In genomic region chr6:124960757-124961467, GRCh38 we compare ENCODE assay signal across 9 cellular contexts. TPM values are rescaled to one million over a fixed set of nuclear protein-coding genes. Genes with fewer than 3 reads are reported as not detected.
DNase-seq lines count a peak whose midpoint lies in the region; ATAC-seq and TF ChIP-seq lines count a peak whose summit lies in the region.
"Had no signal": no experiment of that assay in that cellular context is flagged by ENCODE, and none has a peak within 500 bp of the region (broad histone marks: within the 10 kb centered on the region; RNA-seq: fewer than 3 reads in every experiment).

No MANE protein-coding gene starts in this region.

- H3K79me2 ChIP-seq in mammary epithelial cell (ENCODE audit: insufficient read depth, low read length) = peaks cover 58% of the 10 kb centered on the region

- H2BK120ac ChIP-seq in mesenchymal stem cell (ENCODE audit: low read depth, low read length) = no peak overlapping the region

- no peaks in the 10 kb centered on the region for H3K9me3 Mint-ChIP-seq in type B pancreatic cell

- H4K91ac ChIP-seq in mesenchymal stem cell (ENCODE audit: low read length) = no peak overlapping the region

- H2AK5ac ChIP-seq in mesenchymal stem cell (ENCODE audit: low read length, severe bottlenecking) = no peak overlapping the region

- H4K8ac ChIP-seq in mesenchymal stem cell (ENCODE audit: low read length) = no peak overlapping the region

- H3K27ac ChIP-seq in cardiac muscle cell = no peak overlapping the region
- peak overlapping the region; percentile 87 for H3K27ac ChIP-seq in mammary epithelial cell (ENCODE audit: insufficient read depth, low read depth, low read length)
- no peak overlapping the region for H3K27ac ChIP-seq in mesenchymal stem cell (ENCODE audit: low read length, poor library complexity, severe bottlenecking)
- H3K27ac ChIP-seq in substantia nigra (ENCODE audit: low read depth, low read length, poor library complexity, severe bottlenecking) = no peak overlapping the region

- peak overlapping the region; percentile 96 for H3K4me3 Mint-ChIP-seq in type B pancreatic cell

- H3K36me3 ChIP-seq in cardiac muscle cell = no peaks in the 10 kb centered on the region
- peaks cover under 1% of the 10 kb centered on the region for H3K36me3 ChIP-seq in mammary epithelial cell (ENCODE audit: insufficient read depth, low read length)
- H3K36me3 ChIP-seq in mesenchymal stem cell (ENCODE audit: control insufficient read depth in 1 of 2, insufficient read depth in 2 of 2, low read depth in 1 of 2, low read length in 2 of 2) = peaks cover 0 to 2% of the 10 kb centered on the region in 2 experiments

- no peaks in the 10 kb centered on the region for H4K20me1 ChIP-seq in mammary epithelial cell (ENCODE audit: insufficient read depth, low read length)

- H3K4me3 ChIP-seq in cardiac muscle cell (peak overlapping the region; percentile 60), mammary epithelial cell (replicated peaks in 1 of 3; ENCODE audit: insufficient read depth in 1 of 3, low read depth in 2 of 3, low read length in 3 of 3) (peak overlapping the region; percentile 66 to 87 (median 87)), mesenchymal stem cell (ENCODE audit: insufficient read depth in 1 of 2, low read depth in 1 of 2, low read length in 2 of 2) (peak overlapping the region in 1 of 2 experiments; percentile 92)

- H3K27me3 ChIP-seq in cardiac muscle cell = no peaks in the 10 kb centered on the region
- H3K27me3 ChIP-seq in mammary epithelial cell (ENCODE audit: insufficient read depth, low read length) = no peaks in the 10 kb centered on the region
- H3K27me3 ChIP-seq in mesenchymal stem cell (ENCODE audit: control insufficient read depth in 1 of 2, insufficient read depth in 1 of 2, low read length in 2 of 2) = no peaks in the 10 kb centered on the region

- no peak overlapping the region for H2BK12ac ChIP-seq in mesenchymal stem cell (ENCODE audit: low read length in 2 of 2)

- H3K36me3 Mint-ChIP-seq in type B pancreatic cell = peaks cover 9% of the 10 kb centered on the region

- WGBS in mammary epithelial cell (ENCODE audit: low coverage, missing lambda C conversion rate) = 49% methylated on average over 4 of the region's 4 CpGs
- 83% methylated on average over 3 of the region's 4 CpGs for WGBS in mesenchymal stem cell

- H2AFZ ChIP-seq in mammary epithelial cell (ENCODE audit: low read depth, low read length) = no peak overlapping the region
- no peak overlapping the region for H2AFZ ChIP-seq in mesenchymal stem cell (ENCODE audit: low read depth, low read length)

- H3K9ac ChIP-seq in mammary epithelial cell (ENCODE audit: insufficient read depth, low read length) = peak overlapping the region; percentile 94
- H3K9ac ChIP-seq in mesenchymal stem cell (ENCODE audit: low read length) = peak overlapping the region; percentile 90

- no peak overlapping the region for H2BK5ac ChIP-seq in mesenchymal stem cell (ENCODE audit: low read depth, low read length, poor library complexity, severe bottlenecking)

- H3K4ac ChIP-seq in mesenchymal stem cell (ENCODE audit: low read depth in 1 of 2, low read length in 2 of 2) = no peak overlapping the region

- intact Hi-C loops in left ventricle myocardium superior (cut with micrococcal nuclease) (no loop called here), mammary epithelial cell (cut with micrococcal nuclease) (loop anchor here (2.0 to 5.0 kb wide), 2 partner anchors 32 to 341 kb away; partner anchors contain the start of gene HDDC2)

- no peak overlapping the region for H2BK15ac ChIP-seq in mesenchymal stem cell (ENCODE audit: low read depth, poor library complexity, severe bottlenecking)

- no peak overlapping the region for H3K23ac ChIP-seq in mesenchymal stem cell (ENCODE audit: low read length in 2 of 2)

- peak overlapping the region; percentile 95 for H3K27ac Mint-ChIP-seq in type B pancreatic cell

- H3K9me3 ChIP-seq in cardiac muscle cell (ENCODE audit: low read depth) (no peaks in the 10 kb centered on the region), mammary epithelial cell (replicated peaks; ENCODE audit: insufficient read depth, low read length) (no peaks in the 10 kb centered on the region), mesenchymal stem cell (ENCODE audit: control insufficient read depth, low read length) (no peaks in the 10 kb centered on the region)

- peaks cover 11% of the 10 kb centered on the region for H3K79me1 ChIP-seq in mesenchymal stem cell (replicated peaks; ENCODE audit: low read length, poor library complexity, severe bottlenecking)

- dilution Hi-C loops in mammary epithelial cell (cut with HindIII; ENCODE audit: low sequenced_read_pairs) = loop anchor here (5.0 to 25.0 kb wide), 2 partner anchors 86 to 151 kb away; no protein-coding TSS in a partner anchor

- H3K4me1 Mint-ChIP-seq in type B pancreatic cell (ENCODE audit: unreplicated experiment) = peaks cover 20% of the 10 kb centered on the region

- no peak for TF ChIP-seq CTCF in cardiac muscle cell (IDR thresholded peaks at IDR 0.05; ENCODE audit: low read depth, low read length)
- no peak for TF ChIP-seq CTCF in mammary epithelial cell (conservative IDR thresholded peaks at IDR 0.05 in 1 of 2, IDR thresholded peaks at IDR 0.05 in 1 of 2; ENCODE audit: extremely low read depth in 1 of 2, insufficient read depth in 1 of 2, low read depth in 1 of 2, low read length in 2 of 2)
- TF ChIP-seq CTCF in type B pancreatic cell (conservative IDR thresholded peaks at IDR 0.05) = no peak

- H3K18ac ChIP-seq in mesenchymal stem cell (ENCODE audit: low read depth in 1 of 2, low read length in 2 of 2) = no peak overlapping the region

- CTCF ChIA-PET in mammary epithelial cell (lab: Charles Lee; ENCODE audit: low non-redundant PET) = no interaction called here

- H3K14ac ChIP-seq in mesenchymal stem cell (ENCODE audit: low read length in 2 of 2) = no peak overlapping the region

- DNase-seq in cardiac muscle cell (ENCODE audit: low read depth in 1 of 2, low spot score in 1 of 2) (no peak), left ventricle myocardium superior (no peak), mammary epithelial cell (no peak), mesenchymal stem cell (no peak), type B pancreatic cell (ENCODE audit: extremely low spot score, unreplicated experiment) (no peak), substantia nigra (lab: John Stamatoyannopoulos, UW) (no peak), MV-4-11 (lab: John Stamatoyannopoulos, UW) (no peak)
- DNase-seq in stimulated activated CD4-positive, alpha-beta T cell treated with anti-CD3 and anti-CD28 coated beads, Interleukin-15, amount 100 ng/mL, for 24 hours = no peak
- DNase-seq: DND-41 had no signal

- ATAC-seq in left ventricle myocardium superior = no peak

- in situ Hi-C loops in mammary epithelial cell (cut with MboI; ENCODE audit: low sequenced_read_pairs in 2 of 2) = loop anchor here in 1 of 2 donors (5.0 to 10.0 kb wide), 2 partner anchors 79 to 154 kb away; no protein-coding TSS in a partner anchor

- H3K27me3 Mint-ChIP-seq in type B pancreatic cell = no peaks in the 10 kb centered on the region

- TSS peak; percentile 44 for BruUV-seq in mammary epithelial cell (replicated peaks; lab: Mats Ljungman, UMichigan)

- H3K4me2 ChIP-seq in mammary epithelial cell (ENCODE audit: insufficient read depth, low read depth, low read length) = peak overlapping the region; percentile 82
- H3K4me2 ChIP-seq in mesenchymal stem cell (ENCODE audit: low read length, poor library complexity, severe bottlenecking) = no peak overlapping the region

- H3K4me1 ChIP-seq in cardiac muscle cell (ENCODE audit: low read depth) (peaks cover 17% of the 10 kb centered on the region), mammary epithelial cell (ENCODE audit: insufficient read depth, low read length) (peaks cover 41% of the 10 kb centered on the region), mesenchymal stem cell (ENCODE audit: control insufficient read depth, insufficient read depth, low read depth, low read length) (no peaks in the 10 kb centered on the region)

RNA-seq across cellular contexts. Expression of gene RNF217, which starts 1.3 kb away (rescaled TPM):
- total RNA-seq in cardiac muscle cell = 20.6 and 27.1 TPM in 2 replicates
- 9.4 and 13.2 TPM in 2 replicates for polyA plus RNA-seq in cardiac muscle cell
- 8.5 TPM for total RNA-seq in left ventricle myocardium superior
- total RNA-seq in mammary epithelial cell = 100 to 1,000 TPM in 1 of 2 donors, 10 to 100 TPM in 1; 53.9 to 103 TPM
- polyA plus RNA-seq in mammary epithelial cell = 25.5 TPM
- polyA minus RNA-seq in mammary epithelial cell = 54.8 TPM
- 12.7 TPM for polyA plus RNA-seq in mesenchymal stem cell (2013, experiment 1 of 2)
- polyA plus RNA-seq in mesenchymal stem cell (2013, experiment 2 of 2) = 12.3 TPM
- 22.1 and 49.6 TPM in 2 replicates for total RNA-seq in type B pancreatic cell (ENCODE audit: low replicate concordance)
